ENCODE assay signal across 9 cellular contexts in the genomic region with DNA sequence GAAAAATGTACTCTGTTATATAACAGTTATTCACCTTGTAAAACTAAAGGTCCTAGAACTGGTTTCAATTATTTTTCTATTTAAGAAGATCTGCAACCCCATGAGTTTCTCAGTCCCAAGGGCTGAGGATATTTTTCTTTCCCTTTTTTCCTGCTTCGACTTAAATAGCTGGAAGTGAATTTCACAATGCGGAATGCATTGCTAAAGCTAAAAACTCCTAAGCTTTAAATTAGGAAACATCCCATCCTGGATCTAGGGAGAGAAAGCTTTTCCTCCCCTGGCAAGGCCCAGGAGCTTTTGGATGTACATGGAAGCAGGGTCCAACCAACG. TPM values are rescaled to one million over a fixed set of nuclear protein-coding genes. Genes with fewer than 3 reads are reported as not detected.
A peak's percentile ranks its signal among the peaks of the same experiment; 100 is the strongest.
DNase-seq lines count a peak whose midpoint lies in the region; ATAC-seq and TF ChIP-seq lines count a peak whose summit lies in the region.
"Had no signal": no experiment of that assay in that cellular context is flagged by ENCODE, and none has a peak within 500 bp of the region (broad histone marks: within the 10 kb centered on the region; RNA-seq: fewer than 3 reads in every experiment).

No MANE protein-coding gene starts in this region.

- TF ChIP-seq EP300 in SK-N-SH (IDR thresholded peaks at IDR 0.05; ENCODE audit: borderline replicate concordance in 1 of 2, low read depth in 1 of 2, low read length in 1 of 2), result no peak

- H3K9me3 ChIP-seq in SK-N-SH (no peaks in the 10 kb centered on the region), liver (ENCODE audit: control insufficient read depth in 4 of 4, low read length in 3 of 4) (no peaks in the 10 kb centered on the region), subcutaneous abdominal adipose tissue (ENCODE audit: control insufficient read depth in 5 of 5, low read length in 5 of 5) (no peaks in the 10 kb centered on the region)

- intact Hi-C loops in MCF 10A (cut with micrococcal nuclease), result no loop called here

- ATAC-seq in SK-N-SH treated with all-trans-retinoic acid at 6 μM for 48 hours (no peak), HG03342 (IDR thresholded peaks at IDR 0.05; ENCODE audit: unreplicated experiment) (no peak)

- no peaks in the 10 kb centered on the region for H3F3A ChIP-seq in SK-N-SH (replicated peaks; ENCODE audit: insufficient read depth)

- no peak for TF ChIP-seq CTCF in SK-N-SH (IDR thresholded peaks at IDR 0.05)
- TF ChIP-seq CTCF in MCF 10A (IDR thresholded peaks at IDR 0.05; ENCODE audit: unreplicated experiment), result no peak
- TF ChIP-seq CTCF in liver (IDR thresholded peaks at IDR 0.05; ENCODE audit: low read depth, low read length, missing input control), result no peak

- peak overlapping the region in 1 of 2 experiments; percentile 40; a peak in 2 of 4 replicates for H3K4me3 ChIP-seq in SK-N-SH (ENCODE audit: low read depth in 2 of 2, low read length in 1 of 2)
- H3K4me3 ChIP-seq in liver (ENCODE audit: low read depth in 1 of 3, low read length in 3 of 3), result peak overlapping the region in 1 of 3 donors; percentile 67
- H3K4me3 ChIP-seq in subcutaneous abdominal adipose tissue (ENCODE audit: low read depth in 1 of 5, low read length in 5 of 5), result peak overlapping the region; percentile 35 to 70 (median 62)

- no peak overlapping the region for H3K27ac Mint-ChIP-seq in MCF 10A (ENCODE audit: low read depth, unreplicated experiment)

- no peaks in the 10 kb centered on the region for H3K27me3 ChIP-seq in SK-N-SH (ENCODE audit: insufficient read depth)
- no peaks in the 10 kb centered on the region for H3K27me3 ChIP-seq in liver (ENCODE audit: control insufficient read depth in 4 of 4, insufficient read depth in 4 of 4, low read length in 3 of 4)
- H3K27me3 ChIP-seq in subcutaneous abdominal adipose tissue (ENCODE audit: control insufficient read depth in 5 of 5, insufficient read depth in 4 of 5, low read length in 5 of 5), result peaks cover 0 to 2% (median 0%) of the 10 kb centered on the region in 5 donors

- H3K4me2 ChIP-seq in SK-N-SH, result peak overlapping the region; percentile 8; the same call in 1 of the 2 replicates

- H3K9ac ChIP-seq in SK-N-SH (peak overlapping the region; percentile 31; the same call in 1 of the 2 replicates), liver (ENCODE audit: low read depth in 1 of 2, low read length in 2 of 2) (no peak overlapping the region), subcutaneous abdominal adipose tissue (ENCODE audit: low read length in 5 of 5) (peak overlapping the region in 4 of 5 donors; percentile 4 to 76 (median 28))

- DNase-seq in SK-N-SH (no peak), MCF 10A (ENCODE audit: unreplicated experiment) (peak; percentile 7), DMS 273 treated with DMSO at 0.1 percent for 48 hours (lab: John Stamatoyannopoulos, UW) (no peak), T-helper 9 cell (no peak)
- DNase-seq: 8988T had no signal

- no peaks in the 10 kb centered on the region for H3K4me1 Mint-ChIP-seq in MCF 10A (ENCODE audit: insufficient read depth, unreplicated experiment)

- no peaks in the 10 kb centered on the region for H3K36me3 Mint-ChIP-seq in MCF 10A (ENCODE audit: insufficient read depth, unreplicated experiment)

- CTCF ChIA-PET in SK-N-SH (lab: Yijun Ruan, JAX), result interaction anchor here (1.0 kb wide), 1 partner anchor 22 kb away, joined by 3 read pairs; no protein-coding TSS in a partner anchor
- CTCF ChIA-PET in MCF 10A (lab: Yijun Ruan, JAX), result interaction anchor here (0.6 to 0.9 kb wide), 2 partner anchors 9 to 1040 kb away, joined by 3 to 5 read pairs; no protein-coding TSS in a partner anchor

- POLR2A ChIA-PET in SK-N-SH (lab: Yijun Ruan, JAX), result interaction anchor here (0.6 kb wide), 1 partner anchor 492 kb away, joined by 4 read pairs; no protein-coding TSS in a partner anchor
- POLR2A ChIA-PET in MCF 10A (lab: Yijun Ruan, JAX), result interaction anchor here (0.7 kb wide), 1 partner anchor 309 kb away, joined by 3 read pairs; no protein-coding TSS in a partner anchor

- H3K27ac ChIP-seq in SK-N-SH (ENCODE audit: low read depth in 2 of 2, low read length in 1 of 2), result no peak overlapping the region
- H3K27ac ChIP-seq in liver (ENCODE audit: low read depth in 1 of 2, low read length in 2 of 2), result peak overlapping the region in 1 of 2 donors; percentile 36
- peak overlapping the region; percentile 69 for H3K27ac ChIP-seq in subcutaneous abdominal adipose tissue (ENCODE audit: low read depth, low read length)

- H3K9me2 ChIP-seq in SK-N-SH, result no peaks in the 10 kb centered on the region

- H3K79me2 ChIP-seq in SK-N-SH (ENCODE audit: insufficient read depth), result no peaks in the 10 kb centered on the region

- H2AFZ ChIP-seq in SK-N-SH (ENCODE audit: low read depth), result peak overlapping the region; percentile 60

- H3K36me3 ChIP-seq in SK-N-SH (replicated peaks in 1 of 2; ENCODE audit: control insufficient read depth in 1 of 2, insufficient read depth in 2 of 2, low read length in 1 of 2) (no peaks in the 10 kb centered on the region), liver (ENCODE audit: control insufficient read depth in 4 of 4, insufficient read depth in 3 of 4, low read depth in 1 of 4, low read length in 3 of 4) (no peaks in the 10 kb centered on the region), subcutaneous abdominal adipose tissue (ENCODE audit: control insufficient read depth in 5 of 5, insufficient read depth in 5 of 5, low read length in 5 of 5) (no peaks in the 10 kb centered on the region)

- WGBS in SK-N-SH (ENCODE audit: low lambda C conversion rate), result 63% methylated on average over 3 of the region's 3 CpGs
- WGBS in liver, result 51% methylated on average over 3 of the region's 3 CpGs

- no TSS peak for BruUV-seq in MCF 10A (replicated peaks; lab: Mats Ljungman, UMichigan)

- H4K20me1 ChIP-seq in SK-N-SH (ENCODE audit: insufficient read depth), result no peaks in the 10 kb centered on the region

- H3K4me1 ChIP-seq in SK-N-SH (ENCODE audit: control insufficient read depth in 1 of 2, insufficient read depth in 2 of 2, low read depth in 1 of 2, low read length in 1 of 2) (peaks cover 0 to 1% of the 10 kb centered on the region in 2 experiments; a peak in 2 of 4 replicates), liver (ENCODE audit: control insufficient read depth in 4 of 4, insufficient read depth in 4 of 4, low read length in 3 of 4) (peaks cover 5 to 16% (median 8%) of the 10 kb centered on the region in 4 donors), subcutaneous abdominal adipose tissue (ENCODE audit: control insufficient read depth in 5 of 5, insufficient read depth in 5 of 5, low read length in 5 of 5) (peaks cover 1 to 20% (median 14%) of the 10 kb centered on the region in 5 donors)

- no peak for TF ChIP-seq RAD21 in SK-N-SH (IDR thresholded peaks at IDR 0.05; ENCODE audit: low read length)
- TF ChIP-seq RAD21 in liver (IDR thresholded peaks at IDR 0.05), result no peak

- H3K9me3 Mint-ChIP-seq in MCF 10A (ENCODE audit: unreplicated experiment), result no peaks in the 10 kb centered on the region

- H3K4me3 Mint-ChIP-seq in MCF 10A (ENCODE audit: unreplicated experiment), result peak overlapping the region; percentile 55

- no peaks in the 10 kb centered on the region for H3K27me3 Mint-ChIP-seq in MCF 10A (ENCODE audit: insufficient read depth, unreplicated experiment)

TF ChIP-seq in SK-N-SH, 30 proteins besides CTCF, POLR2A, EP300 and RAD21 (continues in another document):
- no peak for TF ChIP-seq MXI1 (IDR thresholded peaks at IDR 0.05; ENCODE audit: low read depth, low read length)
- TF ChIP-seq USF2 (IDR thresholded peaks at IDR 0.05; ENCODE audit: borderline replicate concordance, low read depth, low read length), result no peak
- no peak for TF ChIP-seq POLR2AphosphoS5 (IDR thresholded peaks at IDR 0.05; ENCODE audit: low read depth, low read length)
- TF ChIP-seq NFIC (IDR thresholded peaks at IDR 0.05; ENCODE audit: borderline replicate concordance), result no peak

TF ChIP-seq in SK-N-SH treated with all-trans-retinoic acid at 6 μM for 48 hours, 23 proteins besides CTCF, POLR2A, EP300 and RAD21:
- TF ChIP-seq ZFP3 (CRISPR knock-in tag; IDR thresholded peaks at IDR 0.05) (no peak), SNAI2 (CRISPR knock-in tag; IDR thresholded peaks at IDR 0.05) (no peak)
TF ChIP-seq in SK-N-SH treated with all-trans-retinoic acid at 6 μM for 48 hours: peak in this region for 0.

TF ChIP-seq in liver, 16 proteins besides CTCF, POLR2A, EP300 and RAD21:
- TF ChIP-seq HNF4A (conservative IDR thresholded peaks at IDR 0.05) (no peak), JUND (IDR thresholded peaks at IDR 0.05) (no peak), HNF4G (IDR thresholded peaks at IDR 0.05) (no peak), REST (IDR thresholded peaks at IDR 0.05) (peak; percentile 24), EGR1 (IDR thresholded peaks at IDR 0.05; ENCODE audit: low read depth in 2 of 2) (no peak), FOXA1 (IDR thresholded peaks at IDR 0.05) (no peak)

RNA-seq across cellular contexts. Expression of gene RFX8, which starts 1.4 kb away (rescaled TPM):
- 0.07 and 0.11 TPM in 2 replicates for polyA plus RNA-seq in SK-N-SH (2012; rRNA removed)
- 0.06 and 0.10 TPM in 2 replicates for polyA plus RNA-seq in SK-N-SH (2012; cell fraction: cytosol; rRNA removed)
- 0.32 and 1.1 TPM in 2 replicates for polyA plus RNA-seq in SK-N-SH (2012; cell fraction: nucleus; rRNA removed)
- not detected in 2 replicates for total RNA-seq in MCF 10A (2022)
- total RNA-seq in liver, result under 1 TPM; 0.08 to 0.09 TPM
- under 1 TPM in 1 of 2 donors, not detected in 1; 0.09 TPM for polyA plus RNA-seq in liver

Comparison
In these comparisons a context has a peak if more than half of its experiments do, and no peak if none do; other contexts are left out.
1. H3K9ac ChIP-seq: peak in SK-N-SH (single experiment) and subcutaneous abdominal adipose tissue (4 of 5); none in liver (0 of 2).